ENCODE assay signal across 9 cellular contexts in the genomic region with DNA sequence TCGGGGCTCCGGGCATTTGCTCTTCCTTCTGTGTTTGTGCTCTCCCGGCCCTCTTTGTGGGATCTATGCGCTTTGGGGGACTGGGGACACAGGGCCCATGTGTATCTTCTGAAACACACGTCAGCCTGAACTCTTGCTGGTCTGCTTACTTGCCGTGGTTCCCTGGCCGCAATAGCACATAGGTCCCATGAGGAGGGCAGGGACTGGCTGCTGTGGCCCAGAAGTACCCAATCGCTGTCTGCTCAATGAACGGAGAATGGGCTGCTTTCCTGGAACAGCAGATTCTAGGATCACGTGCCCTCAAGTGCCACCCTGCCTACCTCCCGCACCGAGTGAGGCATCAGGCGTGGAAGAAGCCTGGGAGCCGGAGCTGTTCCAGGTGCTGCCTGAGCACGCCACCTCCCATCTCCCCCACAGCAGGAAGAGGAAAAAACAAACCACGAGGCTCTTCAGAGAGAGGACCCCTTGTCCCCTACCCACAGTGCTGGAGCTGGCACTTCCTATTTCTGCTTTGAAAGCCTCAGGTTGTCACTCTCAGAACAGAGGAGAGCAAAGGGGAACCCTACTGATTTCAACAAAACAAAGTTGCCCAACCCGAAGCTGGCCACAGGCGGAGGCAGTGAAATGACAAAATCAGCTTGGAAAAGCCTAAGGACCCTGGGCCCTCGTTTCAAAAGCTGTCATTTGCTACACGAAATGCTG. TPM values are rescaled to one million over a fixed set of nuclear protein-coding genes. Genes with fewer than 3 reads are reported as not detected.
DNase-seq lines count a peak whose midpoint lies in the region; ATAC-seq and TF ChIP-seq lines count a peak whose summit lies in the region.
"Had no signal": no experiment of that assay in that cellular context is flagged by ENCODE, and none has a peak within 500 bp of the region (broad histone marks: within the 10 kb centered on the region; RNA-seq: fewer than 3 reads in every experiment).

No MANE protein-coding gene starts in this region.

- H3K4me1 ChIP-seq in RWPE2 (ENCODE audit: insufficient read depth, poor library complexity, severe bottlenecking) (peaks cover 21% of the 10 kb centered on the region), skeletal muscle satellite cell (ENCODE audit: control insufficient read depth, insufficient read depth, low read length) (peaks cover 37% of the 10 kb centered on the region)

- H3K27me3 ChIP-seq in RWPE2 (ENCODE audit: insufficient read depth, poor library complexity, severe bottlenecking) (no peaks in the 10 kb centered on the region), skeletal muscle satellite cell (ENCODE audit: control insufficient read depth, insufficient read depth, low read length) (no peaks in the 10 kb centered on the region)

- peak overlapping the region; percentile 96 for H3K27ac Mint-ChIP-seq in chondrocyte (ENCODE audit: unreplicated experiment)

- H3K4me3 ChIP-seq in RWPE2 (ENCODE audit: severe bottlenecking) = no peak overlapping the region
- peak overlapping the region; percentile 36 for H3K4me3 ChIP-seq in skeletal muscle satellite cell (ENCODE audit: low read length)

- peaks cover 50% of the 10 kb centered on the region for H3K4me1 Mint-ChIP-seq in chondrocyte (ENCODE audit: low read depth)

- no peak for ATAC-seq in RWPE2 (ENCODE audit: low read depth)
- ATAC-seq in GM19023 (IDR thresholded peaks at IDR 0.05; ENCODE audit: unreplicated experiment) = no peak
- no peak for ATAC-seq in GM21515 (IDR thresholded peaks at IDR 0.05; ENCODE audit: unreplicated experiment)

- peaks cover 24% of the 10 kb centered on the region for H3K36me3 ChIP-seq in RWPE2 (ENCODE audit: low read depth)
- peaks cover 29% of the 10 kb centered on the region for H3K36me3 ChIP-seq in skeletal muscle satellite cell (ENCODE audit: insufficient read depth, low read length)

- peak overlapping the region; percentile 78 for H3K9ac ChIP-seq in skeletal muscle satellite cell (ENCODE audit: low read depth, low read length)

- peak; percentile 91 for DNase-seq in GF-D8 (lab: John Stamatoyannopoulos, UW)
- DNase-seq in RWPE2 (ENCODE audit: low spot score) = no peak
- DNase-seq in chondrocyte (ENCODE audit: low spot score) = no peak
- no peak for DNase-seq in superior temporal gyrus (ENCODE audit: extremely low spot score)
- DNase-seq in stimulated activated naive CD4-positive, alpha-beta T cell treated with Interleukin-2 at 50 U/mL for 16 hours (lab: John Stamatoyannopoulos, UW) = no peak

- no peak for TF ChIP-seq CTCF in RWPE2 (IDR thresholded peaks at IDR 0.05; ENCODE audit: poor library complexity, severe bottlenecking)
- no peak for TF ChIP-seq CTCF in chondrocyte (IDR thresholded peaks at IDR 0.05)

- H3K4me2 ChIP-seq in skeletal muscle satellite cell (ENCODE audit: low read length) = peak overlapping the region; percentile 48

- H3K9me3 Mint-ChIP-seq in chondrocyte (ENCODE audit: low read depth) = peaks cover 1% of the 10 kb centered on the region

- no peak overlapping the region for H3K4me3 Mint-ChIP-seq in chondrocyte (ENCODE audit: unreplicated experiment)

- H3K27ac ChIP-seq in RWPE2 (ENCODE audit: poor library complexity, severe bottlenecking) = peak overlapping the region; percentile 92

- H3K9me3 ChIP-seq in RWPE2 (ENCODE audit: severe bottlenecking) (no peaks in the 10 kb centered on the region), skeletal muscle satellite cell (replicated peaks; ENCODE audit: low read length) (no peaks in the 10 kb centered on the region)

- no peaks in the 10 kb centered on the region for H3K27me3 Mint-ChIP-seq in chondrocyte (ENCODE audit: low read depth)

- peaks cover 2% of the 10 kb centered on the region for H3K36me3 Mint-ChIP-seq in chondrocyte (ENCODE audit: low read depth)

RNA-seq across cellular contexts. Expression of gene G6PD, which starts 3.8 kb away (rescaled TPM):
- 63.9 to 165 TPM (median 67.6 TPM) in 3 replicates for total RNA-seq in chondrocyte
- 120 and 121 TPM in 2 replicates for total RNA-seq in skeletal muscle satellite cell (2012; rRNA removed)

RNA-seq across cellular contexts. Expression of gene IKBKG, which starts 4.5 kb away (rescaled TPM):
- total RNA-seq in chondrocyte = 21.6 to 28.3 TPM (median 22.4 TPM) in 3 replicates
- total RNA-seq in skeletal muscle satellite cell (2012; rRNA removed) = 16.4 and 18.8 TPM in 2 replicates

RNA-seq across cellular contexts. Expression of gene FAM3A, which starts 26.8 kb away (rescaled TPM):
- total RNA-seq in chondrocyte = 35.7 to 38.5 TPM (median 36.5 TPM) in 3 replicates
- 35.4 and 40.3 TPM in 2 replicates for total RNA-seq in skeletal muscle satellite cell (2012; rRNA removed)

RNA-seq across cellular contexts. Expression of gene CTAG1A, which starts 42.1 kb away (rescaled TPM):
- not detected in 3 replicates for total RNA-seq in chondrocyte
- total RNA-seq in skeletal muscle satellite cell (2012; rRNA removed) = not detected in 2 replicates
- total RNA-seq: RPMI7951 had no signal

RNA-seq across cellular contexts. Expression of gene SLC10A3, which starts 52.4 kb away (rescaled TPM):
- 26.8 to 28.9 TPM (median 28.9 TPM) in 3 replicates for total RNA-seq in chondrocyte
- total RNA-seq in skeletal muscle satellite cell (2012; rRNA removed) = 29.7 and 35.4 TPM in 2 replicates
